ENCODE assay signal across 9 cellular contexts in genomic region chr1:159011701-159012100, GRCh38. TPM values are rescaled to one million over a fixed set of nuclear protein-coding genes. Genes with fewer than 3 reads are reported as not detected.
DNase-seq lines count a peak whose midpoint lies in the region; ATAC-seq, FAIRE-seq and TF ChIP-seq lines count a peak whose summit lies in the region.
"Had no signal": no experiment of that assay in that cellular context is flagged by ENCODE, and none has a peak within 500 bp of the region (broad histone marks: within the 10 kb centered on the region; RNA-seq: fewer than 3 reads in every experiment).

No MANE protein-coding gene starts in this region.

- CTCF ChIA-PET in activated CD8-positive, alpha-beta T cell treated with anti-CD3 and anti-CD28 coated beads, Interleukin-2, amount 10 ng/mL, durations not matched to agents 7 days and 5 days (lab: Charles Lee), result no interaction called here

- no peak for DNase-seq in activated T-cell treated with anti-CD3 and anti-CD28 coated beads, Interleukin-2, amount 50 U/mL, for 24 hours
- DNase-seq in activated T-cell treated with anti-CD3 and anti-CD28 coated beads, Interleukin-2, amount 50 U/mL, for 48 hours, result no peak
- no peak for DNase-seq in activated CD8-positive, alpha-beta T cell treated with anti-CD3 and anti-CD28 coated beads, Interleukin-2, amount 10 ng/mL, durations not matched to agents 7 days and 5 days
- DNase-seq in NOMO-1 treated with DMSO at 0.1 percent for 48 hours (lab: John Stamatoyannopoulos, UW; ENCODE audit: unreplicated experiment) (no peak), H54 (ENCODE audit: insufficient read length, low spot score) (no peak), DMS53 (lab: John Stamatoyannopoulos, UW) (no peak)
- DNase-seq: NCI-H446 had no signal

- POLR2A ChIA-PET in activated CD8-positive, alpha-beta T cell treated with anti-CD3 and anti-CD28 coated beads, Interleukin-2, amount 10 ng/mL, durations not matched to agents 7 days and 5 days (lab: Charles Lee), result interaction anchor here (3.3 to 4.0 kb wide), 3 partner anchors 56 to 65 kb away, joined by 36 to 84 read pairs (median 38); partner anchors contain the start of gene AIM2

- FAIRE-seq in H54 (lab: Jason Lieb, UNC), result no peak

- no peaks in the 10 kb centered on the region for H3K9me3 ChIP-seq in gastroesophageal sphincter
- no peaks in the 10 kb centered on the region for H3K9me3 ChIP-seq in thymus (ENCODE audit: control insufficient read depth)

- H3K4me3 ChIP-seq in gastroesophageal sphincter (peak overlapping the region; percentile 31 to 48), thymus (ENCODE audit: low read length) (peak overlapping the region; percentile 56)

- no peaks in the 10 kb centered on the region for H3K27me3 Mint-ChIP-seq in activated T-cell treated with anti-CD3 and anti-CD28 coated beads, Interleukin-2, amount 50 U/mL, for 24 hours
- H3K27me3 Mint-ChIP-seq in activated CD8-positive, alpha-beta T cell treated with anti-CD3 and anti-CD28 coated beads, Interleukin-2, amount 10 ng/mL, durations not matched to agents 7 days and 5 days (ENCODE audit: low read depth), result no peaks in the 10 kb centered on the region

- peak overlapping the region; percentile 97 for H3K27ac Mint-ChIP-seq in activated T-cell treated with anti-CD3 and anti-CD28 coated beads, Interleukin-2, amount 50 U/mL, for 24 hours
- peak overlapping the region; percentile 95 for H3K27ac Mint-ChIP-seq in activated CD8-positive, alpha-beta T cell treated with anti-CD3 and anti-CD28 coated beads, Interleukin-2, amount 10 ng/mL, durations not matched to agents 7 days and 5 days

- H3K36me3 ChIP-seq in gastroesophageal sphincter, result peaks cover 0 to 10% of the 10 kb centered on the region in 2 donors
- peaks cover 9% of the 10 kb centered on the region for H3K36me3 ChIP-seq in thymus (ENCODE audit: control insufficient read depth, insufficient read depth)

- TF ChIP-seq CTCF in gastroesophageal sphincter (IDR thresholded peaks at IDR 0.05), result no peak

- H3K4me3 Mint-ChIP-seq in activated T-cell treated with anti-CD3 and anti-CD28 coated beads, Interleukin-2, amount 50 U/mL, for 24 hours, result peak overlapping the region; percentile 90
- H3K4me3 Mint-ChIP-seq in activated CD8-positive, alpha-beta T cell treated with anti-CD3 and anti-CD28 coated beads, Interleukin-2, amount 10 ng/mL, durations not matched to agents 7 days and 5 days, result peak overlapping the region; percentile 82

- peak overlapping the region in 2 of 4 donors; percentile 13 to 62 for H3K27ac ChIP-seq in gastroesophageal sphincter
- H3K27ac ChIP-seq in thymus (ENCODE audit: low read depth), result no peak overlapping the region

- no peaks in the 10 kb centered on the region for H3K9me3 Mint-ChIP-seq in activated T-cell treated with anti-CD3 and anti-CD28 coated beads, Interleukin-2, amount 50 U/mL, for 24 hours
- no peaks in the 10 kb centered on the region for H3K9me3 Mint-ChIP-seq in activated CD8-positive, alpha-beta T cell treated with anti-CD3 and anti-CD28 coated beads, Interleukin-2, amount 10 ng/mL, durations not matched to agents 7 days and 5 days (ENCODE audit: insufficient read depth)

- H3K4me1 ChIP-seq in gastroesophageal sphincter (peaks cover 0 to 26% (median 3%) of the 10 kb centered on the region in 3 donors), thymus (ENCODE audit: control insufficient read depth, insufficient read depth, low read length) (peaks cover 10% of the 10 kb centered on the region)

- no peak for ATAC-seq in activated CD8-positive, alpha-beta T cell treated with anti-CD3 and anti-CD28 coated beads, Interleukin-2, amount 10 ng/mL, durations not matched to agents 7 days and 5 days
- no peak for ATAC-seq in gastroesophageal sphincter

- TF ChIP-seq POLR2A in gastroesophageal sphincter (IDR thresholded peaks at IDR 0.05) (no peak), H54 (IDR thresholded peaks at IDR 0.05; ENCODE audit: low read depth, low read length) (no peak)

- peaks cover 59% of the 10 kb centered on the region for H3K4me1 Mint-ChIP-seq in activated T-cell treated with anti-CD3 and anti-CD28 coated beads, Interleukin-2, amount 50 U/mL, for 24 hours (ENCODE audit: low read depth)
- H3K4me1 Mint-ChIP-seq in activated CD8-positive, alpha-beta T cell treated with anti-CD3 and anti-CD28 coated beads, Interleukin-2, amount 10 ng/mL, durations not matched to agents 7 days and 5 days (ENCODE audit: low read depth), result peaks cover 52% of the 10 kb centered on the region

- no peak for TF ChIP-seq EP300 in gastroesophageal sphincter (IDR thresholded peaks at IDR 0.05)

- H3K36me3 Mint-ChIP-seq in activated T-cell treated with anti-CD3 and anti-CD28 coated beads, Interleukin-2, amount 50 U/mL, for 24 hours (ENCODE audit: low read depth), result peaks cover 83% of the 10 kb centered on the region
- peaks cover 70% of the 10 kb centered on the region for H3K36me3 Mint-ChIP-seq in activated CD8-positive, alpha-beta T cell treated with anti-CD3 and anti-CD28 coated beads, Interleukin-2, amount 10 ng/mL, durations not matched to agents 7 days and 5 days (ENCODE audit: low read depth)

- H3K27me3 ChIP-seq in gastroesophageal sphincter, result no peaks in the 10 kb centered on the region
- no peaks in the 10 kb centered on the region for H3K27me3 ChIP-seq in thymus (ENCODE audit: control insufficient read depth, insufficient read depth)

RNA-seq across cellular contexts. Expression of gene IFI16, which starts 2.0 kb away (rescaled TPM):
- total RNA-seq in activated CD8-positive, alpha-beta T cell treated with anti-CD3 and anti-CD28 coated beads, Interleukin-2, amount 10 ng/mL, durations not matched to agents 7 days and 5 days, result 100 to 1,000 TPM; 308 to 314 TPM
- 10 to 100 TPM; 25.2 to 73.4 (median 47.5) TPM for total RNA-seq in gastroesophageal sphincter
- polyA plus RNA-seq in thymus, result 254 TPM

Comparison
In these comparisons a context has a peak if more than half of its experiments do, and no peak if none do; other contexts are left out.
1. RNA of gene IFI16, which starts 2.0 kb away (total RNA-seq): 308 to 314 TPM in activated CD8-positive, alpha-beta T cell treated with anti-CD3 and anti-CD28 coated beads, Interleukin-2, amount 10 ng/mL, durations not matched to agents 7 days and 5 days; 25.2 to 73.4 TPM in gastroesophageal sphincter; every median in the first group is over 4 times any median in the second.